16 cellular contexts compared by ENCODE assay signal in the genomic region with DNA sequence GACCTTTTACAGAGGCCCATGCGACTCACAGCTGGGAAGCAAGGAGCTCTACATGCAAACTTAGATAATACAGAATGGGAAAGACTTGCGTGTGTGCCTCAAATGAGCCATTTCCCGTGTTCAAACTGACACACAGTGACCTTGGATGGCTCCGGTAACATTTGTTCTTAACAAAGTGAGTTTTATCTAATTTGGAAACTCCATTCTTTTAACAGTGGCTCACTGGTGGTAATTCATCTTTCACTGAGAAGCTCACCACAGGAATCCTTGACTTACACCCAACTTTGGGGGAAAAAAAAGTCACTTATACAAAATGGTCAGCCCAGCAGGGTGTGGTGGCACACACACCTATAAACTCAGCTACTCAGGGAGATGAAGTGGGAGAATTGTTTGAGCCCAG.
DNase-seq lines count a peak whose midpoint lies in the region; TF ChIP-seq lines count a peak whose summit lies in the region.
"Had no signal": no experiment of that assay in that cellular context is flagged by ENCODE, and none has a peak within 500 bp of the region (broad histone marks: within the 10 kb centered on the region; RNA-seq: fewer than 3 reads in every experiment).

No MANE protein-coding gene starts in this region.

- no peak overlapping the region for H3K4me3 Mint-ChIP-seq in activated naive CD4-positive, alpha-beta T cell treated with anti-CD3 and anti-CD28 coated beads for 36 hours
- H3K4me3 Mint-ChIP-seq: CD8-positive, alpha-beta memory T cell had no signal

- intact Hi-C loops in activated naive CD4-positive, alpha-beta T cell treated with anti-CD3 and anti-CD28 coated beads for 36 hours (cut with micrococcal nuclease): no loop called here
- intact Hi-C loops in esophagus squamous epithelium (cut with DNase I): no loop called here

- no peaks in the 10 kb centered on the region for H3K4me1 Mint-ChIP-seq in activated naive CD4-positive, alpha-beta T cell treated with anti-CD3 and anti-CD28 coated beads for 36 hours (ENCODE audit: low read depth)
- H3K4me1 Mint-ChIP-seq: CD8-positive, alpha-beta memory T cell had no signal

- peak; percentile 33 for DNase-seq in AG20443 (ENCODE audit: low spot score)
- peak; percentile 7 for DNase-seq in NCI-H226
- peak; percentile 33 to 56 for DNase-seq in cardiac fibroblast (ENCODE audit: low read depth in 2 of 2)
- DNase-seq in lung microvascular endothelial cell (ENCODE audit: low read depth in 2 of 2): peak; percentile 59 to 90
- no peak for DNase-seq in activated CD8-positive, alpha-beta memory T cell treated with anti-CD3 and anti-CD28 coated beads, Interleukin-2, amount 50 U/mL, for 4 hours
- DNase-seq in activated naive CD4-positive, alpha-beta T cell treated with anti-CD3 and anti-CD28 coated beads for 36 hours: no peak
- no peak for DNase-seq in esophagus squamous epithelium (lab: John Stamatoyannopoulos, UW)
- no peak for DNase-seq in hypothalamus (lab: John Stamatoyannopoulos, UW)
- DNase-seq: CD8-positive, alpha-beta memory T cell; DND-41; NCI-H1436; NCI-H2029 treated with DMSO at 0.1 percent for 48 hours; NCI-H510A treated with DMSO at 0.1 percent for 48 hours; Right ventricle myocardium superior had no signal

- no peak for TF ChIP-seq CTCF in cardiac fibroblast (IDR thresholded peaks at IDR 0.05; ENCODE audit: low read depth, low read length)
- no peak for TF ChIP-seq CTCF in esophagus squamous epithelium (IDR thresholded peaks at IDR 0.05)

- H3K27ac ChIP-seq in esophagus squamous epithelium: no peak overlapping the region
- H3K27ac ChIP-seq: A549, BLaER1 had no signal

- no peak overlapping the region for H3K4me3 ChIP-seq in cardiac fibroblast (replicated peaks in 1 of 2; ENCODE audit: low read depth in 2 of 2, low read length in 2 of 2)
- no peak overlapping the region for H3K4me3 ChIP-seq in esophagus squamous epithelium
- H3K4me3 ChIP-seq: A549, BLaER1 had no signal

- H3K27me3 ChIP-seq in esophagus squamous epithelium: no peaks in the 10 kb centered on the region
- H3K27me3 ChIP-seq: BLaER1 had no signal

- H3K4me1 ChIP-seq in esophagus squamous epithelium: no peaks in the 10 kb centered on the region
- H3K4me1 ChIP-seq: A549, BLaER1 had no signal

- H3K27ac Mint-ChIP-seq in activated naive CD4-positive, alpha-beta T cell treated with anti-CD3 and anti-CD28 coated beads for 36 hours: no peak overlapping the region
- H3K27ac Mint-ChIP-seq: CD8-positive, alpha-beta memory T cell had no signal

- H3K36me3 Mint-ChIP-seq in activated naive CD4-positive, alpha-beta T cell treated with anti-CD3 and anti-CD28 coated beads for 36 hours (ENCODE audit: low read depth): no peaks in the 10 kb centered on the region
- H3K36me3 Mint-ChIP-seq: CD8-positive, alpha-beta memory T cell had no signal

- no peaks in the 10 kb centered on the region for H3K36me3 ChIP-seq in esophagus squamous epithelium
- H3K36me3 ChIP-seq: BLaER1 had no signal

- TF ChIP-seq POLR2A in esophagus squamous epithelium (IDR thresholded peaks at IDR 0.05): no peak

- CTCF ChIA-PET in activated naive CD4-positive, alpha-beta T cell treated with anti-CD3 and anti-CD28 coated beads for 36 hours (lab: Charles Lee): interaction anchor here (0.7 kb wide), 1 partner anchor 209 kb away, joined by 3 read pairs; no protein-coding TSS in a partner anchor

- WGBS in esophagus squamous epithelium, 2 donors: 68 to 79% methylated on average over 4 of the region's 4 CpGs

- H3K9me3 ChIP-seq in esophagus squamous epithelium: no peaks in the 10 kb centered on the region
- H3K9me3 ChIP-seq: A549, BLaER1 had no signal

- peaks cover 12% of the 10 kb centered on the region for H3K27me3 Mint-ChIP-seq in activated naive CD4-positive, alpha-beta T cell treated with anti-CD3 and anti-CD28 coated beads for 36 hours (ENCODE audit: low read depth)

- no peaks in the 10 kb centered on the region for H3K9me3 Mint-ChIP-seq in activated naive CD4-positive, alpha-beta T cell treated with anti-CD3 and anti-CD28 coated beads for 36 hours
- H3K9me3 Mint-ChIP-seq: CD8-positive, alpha-beta memory T cell had no signal

Comparison
In these comparisons a context has a peak if more than half of its experiments do, and no peak if none do; other contexts are left out.
1. DNase-seq: peak in AG20443 (single experiment), NCI-H226 (single experiment), cardiac fibroblast (2 of 2) and lung microvascular endothelial cell (2 of 2); none in activated CD8-positive, alpha-beta memory T cell treated with anti-CD3 and anti-CD28 coated beads, Interleukin-2, amount 50 U/mL, for 4 hours (single experiment), activated naive CD4-positive, alpha-beta T cell treated with anti-CD3 and anti-CD28 coated beads for 36 hours (single experiment), esophagus squamous epithelium (single experiment) and hypothalamus (0 of 51).